Comparison of ENCODE assay signal across 7 cellular contexts in the genomic region with DNA sequence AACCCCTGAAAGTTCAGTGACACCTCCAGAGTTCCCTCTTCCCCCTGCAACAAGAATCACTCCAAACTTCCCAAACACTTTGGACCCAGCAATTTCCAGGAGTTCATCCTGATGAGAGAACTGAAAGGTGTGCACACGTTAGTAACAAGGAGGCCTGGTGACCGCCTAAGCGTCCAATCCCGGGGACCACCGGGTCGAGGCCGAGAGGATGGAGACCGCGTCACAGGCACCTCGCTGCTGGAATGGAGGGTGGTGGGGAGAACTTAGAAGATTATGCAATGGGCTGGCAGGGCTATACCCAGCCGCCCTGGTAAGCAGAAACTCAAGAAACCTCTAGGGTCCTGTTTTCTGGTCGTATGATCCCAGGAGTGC. TPM values are rescaled to one million over a fixed set of nuclear protein-coding genes. Genes with fewer than 3 reads are reported as not detected.
A peak's percentile ranks its signal among the peaks of the same experiment; 100 is the strongest.
DNase-seq lines count a peak whose midpoint lies in the region; ATAC-seq and TF ChIP-seq lines count a peak whose summit lies in the region.
"Not testable (repeated sequence)": the region's sequence is repeated elsewhere in the genome, so short reads cannot be mapped to it uniquely, and the experiment has no call there.

No MANE protein-coding gene starts in this region.

- not testable (repeated sequence) for H3K79me1 ChIP-seq in mesendoderm (ENCODE audit: low read length)

- CTCF ChIA-PET in mammary epithelial cell (lab: Charles Lee; ENCODE audit: low non-redundant PET): not testable (repeated sequence)

- not testable (repeated sequence) for H3K9me3 ChIP-seq in HUES6 (ENCODE audit: control insufficient read depth, insufficient read depth, low read depth, low read length); mammary epithelial cell (replicated peaks; ENCODE audit: insufficient read depth, low read length); iPS-20b (ENCODE audit: insufficient read depth, low read depth, low read length)

- intact Hi-C loops in mammary epithelial cell (cut with micrococcal nuclease): not testable (repeated sequence)

- dilution Hi-C loops in mammary epithelial cell (cut with HindIII; ENCODE audit: low sequenced_read_pairs): not testable (repeated sequence)

- H3K4me3 ChIP-seq in HUES6 (ENCODE audit: low read depth, low read length) (peak overlapping the region; percentile 47), mammary epithelial cell (replicated peaks in 1 of 3; ENCODE audit: insufficient read depth in 1 of 3, low read depth in 2 of 3, low read length in 3 of 3) (peak overlapping the region in 1 of 3 experiments; percentile 9), fibroblast of the aortic adventitia (ENCODE audit: low read depth, low read length) (peak overlapping the region; percentile 13), iPS-20b (ENCODE audit: low read length) (peak overlapping the region; percentile 40; the same call in 1 of the 2 replicates), retinal pigment epithelial cell (ENCODE audit: low read length) (peak overlapping the region; percentile 34)
- H3K4me3 ChIP-seq in mesendoderm (ENCODE audit: low read length): not testable (repeated sequence)

- not testable (repeated sequence) for H3K9me3 Mint-ChIP-seq in activated T-cell treated with anti-CD3 and anti-CD28 coated beads, Interleukin-2, amount 50 U/mL, for 4 hours

- peak; percentile 25 to 35 for ATAC-seq in activated T-cell treated with anti-CD3 and anti-CD28 coated beads, Interleukin-2, amount 50 U/mL, for 4 hours

- TF ChIP-seq CTCF in mammary epithelial cell (conservative IDR thresholded peaks at IDR 0.05 in 1 of 2, IDR thresholded peaks at IDR 0.05 in 1 of 2; ENCODE audit: extremely low read depth in 1 of 2, insufficient read depth in 1 of 2, low read depth in 1 of 2, low read length in 2 of 2); fibroblast of the aortic adventitia (IDR thresholded peaks at IDR 0.05; ENCODE audit: insufficient read depth, low read length); retinal pigment epithelial cell (conservative IDR thresholded peaks at IDR 0.05; ENCODE audit: low read depth, low read length): not testable (repeated sequence)

- not testable (repeated sequence) for H3K4me3 Mint-ChIP-seq in activated T-cell treated with anti-CD3 and anti-CD28 coated beads, Interleukin-2, amount 50 U/mL, for 4 hours

- not testable (repeated sequence) for H3K23ac ChIP-seq in mesendoderm (ENCODE audit: low read length)

- H4K20me1 ChIP-seq in mammary epithelial cell (ENCODE audit: insufficient read depth, low read length): not testable (repeated sequence)

- H4K8ac ChIP-seq in mesendoderm (ENCODE audit: low read depth, low read length): not testable (repeated sequence)

- H2BK120ac ChIP-seq in mesendoderm (ENCODE audit: low read depth, low read length): not testable (repeated sequence)

- not testable (repeated sequence) for H3K4me1 ChIP-seq in HUES6 (ENCODE audit: control insufficient read depth, insufficient read depth, low read length); mammary epithelial cell (ENCODE audit: insufficient read depth, low read length); iPS-20b (ENCODE audit: insufficient read depth, low read length); mesendoderm (ENCODE audit: control insufficient read depth, low read depth, low read length)

- peak overlapping the region; percentile 59 for H2AFZ ChIP-seq in mammary epithelial cell (ENCODE audit: low read depth, low read length)

- not testable (repeated sequence) for H3K18ac ChIP-seq in mesendoderm (ENCODE audit: low read length)

- H2BK5ac ChIP-seq in mesendoderm (ENCODE audit: low read length): not testable (repeated sequence)

- H3K36me3 Mint-ChIP-seq in activated T-cell treated with anti-CD3 and anti-CD28 coated beads, Interleukin-2, amount 50 U/mL, for 4 hours (ENCODE audit: insufficient read depth): not testable (repeated sequence)

- in situ Hi-C loops in mammary epithelial cell (cut with MboI; ENCODE audit: low sequenced_read_pairs in 2 of 2): loop anchor here in 1 of 2 donors (25.0 kb wide), 1 partner anchor 587 kb away; no protein-coding TSS in a partner anchor

- not testable (repeated sequence) for H3K9ac ChIP-seq in HUES6 (ENCODE audit: low read length); mammary epithelial cell (ENCODE audit: insufficient read depth, low read length); iPS-20b (ENCODE audit: low read depth, low read length); mesendoderm (ENCODE audit: low read length)

- H3K36me3 ChIP-seq in HUES6 (ENCODE audit: control insufficient read depth, insufficient read depth, low read length); mammary epithelial cell (ENCODE audit: insufficient read depth, low read length); iPS-20b (ENCODE audit: insufficient read depth, low read depth, low read length); mesendoderm (ENCODE audit: control insufficient read depth, insufficient read depth, low read length): not testable (repeated sequence)

- 36% methylated on average over 4 of the region's 12 CpGs for WGBS in mammary epithelial cell (ENCODE audit: low coverage, missing lambda C conversion rate)
- WGBS in mesendoderm (ENCODE audit: extremely low coverage, insufficient coverage, low lambda C conversion rate): no CpG with 5 or more reads among the region's 12 CpGs

- H3K4ac ChIP-seq in mesendoderm (ENCODE audit: low read depth, low read length): not testable (repeated sequence)

- H3K27me3 Mint-ChIP-seq in activated T-cell treated with anti-CD3 and anti-CD28 coated beads, Interleukin-2, amount 50 U/mL, for 4 hours (ENCODE audit: low read depth): not testable (repeated sequence)

- H3K4me2 ChIP-seq in mammary epithelial cell (ENCODE audit: insufficient read depth, low read depth, low read length); mesendoderm (ENCODE audit: low read length): not testable (repeated sequence)

- not testable (repeated sequence) for H4K5ac ChIP-seq in mesendoderm (ENCODE audit: low read length)

- not testable (repeated sequence) for BruUV-seq in mammary epithelial cell (replicated peaks; lab: Mats Ljungman, UMichigan)

- H3K4me1 Mint-ChIP-seq in activated T-cell treated with anti-CD3 and anti-CD28 coated beads, Interleukin-2, amount 50 U/mL, for 4 hours (ENCODE audit: low read depth): not testable (repeated sequence)

- not testable (repeated sequence) for H3K79me2 ChIP-seq in mammary epithelial cell (ENCODE audit: insufficient read depth, low read length); mesendoderm (ENCODE audit: control insufficient read depth, insufficient read depth, low read length)

- not testable (repeated sequence) for DNase-seq in activated T-cell treated with anti-CD3 and anti-CD28 coated beads, Interleukin-2, amount 50 U/mL, for 4 hours; mammary epithelial cell; fibroblast of the aortic adventitia (ENCODE audit: low read depth); retinal pigment epithelial cell (ENCODE audit: low read depth)
- DNase-seq in mesendoderm: peak; percentile 0

- not testable (repeated sequence) for H3K27ac ChIP-seq in HUES6 (ENCODE audit: low read depth, low read length); mammary epithelial cell (ENCODE audit: insufficient read depth, low read depth, low read length); iPS-20b (ENCODE audit: low read length); mesendoderm (ENCODE audit: low read depth, low read length)

- H2BK15ac ChIP-seq in mesendoderm (replicated peaks; ENCODE audit: low read depth): not testable (repeated sequence)

- not testable (repeated sequence) for H3K56ac ChIP-seq in mesendoderm (ENCODE audit: low read length)

- H2AK5ac ChIP-seq in mesendoderm (ENCODE audit: low read length): not testable (repeated sequence)

- H3K27me3 ChIP-seq in HUES6 (ENCODE audit: control insufficient read depth, insufficient read depth, low read length); mammary epithelial cell (ENCODE audit: insufficient read depth, low read length); iPS-20b (ENCODE audit: insufficient read depth, low read length); mesendoderm (ENCODE audit: insufficient read depth, low read length, poor library complexity): not testable (repeated sequence)

RNA-seq across cellular contexts. Expression of a gene that starts 8.6 kb away (rescaled TPM):
- 10 to 100 TPM; 83.3 to 92.3 (median 86.1) TPM for total RNA-seq in activated T-cell treated with anti-CD3 and anti-CD28 coated beads, Interleukin-2, amount 50 U/mL, for 4 hours
- total RNA-seq in mammary epithelial cell (100 to 1,000 TPM in 1 of 2 donors, 10 to 100 TPM in 1; 91.0 to 126 TPM), fibroblast of the aortic adventitia (ENCODE audit: low replicate concordance) (40.7 and 97.7 TPM in 2 replicates)
- 93.6 TPM for polyA plus RNA-seq in mammary epithelial cell
- polyA minus RNA-seq in mammary epithelial cell: 146 TPM
- polyA plus RNA-seq in mesendoderm (2013, experiment 1 of 2): 90.8 TPM
- 89.7 TPM for polyA plus RNA-seq in mesendoderm (2013, experiment 2 of 2)
